Comparison of ENCODE assay signal across 2 cellular contexts in the genomic region with DNA sequence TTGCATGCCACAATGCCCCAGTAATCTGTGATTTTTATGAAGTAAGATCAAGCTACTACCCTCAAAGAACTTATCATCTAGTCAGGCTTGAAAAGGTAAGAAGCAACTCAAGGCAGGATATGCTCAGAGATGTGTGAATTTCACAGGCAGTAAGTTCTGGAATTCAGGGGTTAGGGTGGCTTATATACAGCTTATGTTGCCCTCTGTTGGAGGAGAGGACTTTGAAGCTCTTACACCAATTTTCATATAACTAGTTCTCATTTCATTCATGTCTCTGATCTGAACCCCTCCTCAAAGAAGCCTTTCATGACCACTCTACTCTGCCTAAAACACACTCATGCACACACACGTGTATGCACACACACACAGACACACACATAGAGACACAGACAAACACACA.
TF ChIP-seq lines count a peak whose summit lies in the region.

No MANE protein-coding gene starts in this region.

TF ChIP-seq in GM23338, 12 proteins besides CTCF, POLR2A, EP300 and RAD21 (continued from another document):
- TF ChIP-seq, protein P1, sequence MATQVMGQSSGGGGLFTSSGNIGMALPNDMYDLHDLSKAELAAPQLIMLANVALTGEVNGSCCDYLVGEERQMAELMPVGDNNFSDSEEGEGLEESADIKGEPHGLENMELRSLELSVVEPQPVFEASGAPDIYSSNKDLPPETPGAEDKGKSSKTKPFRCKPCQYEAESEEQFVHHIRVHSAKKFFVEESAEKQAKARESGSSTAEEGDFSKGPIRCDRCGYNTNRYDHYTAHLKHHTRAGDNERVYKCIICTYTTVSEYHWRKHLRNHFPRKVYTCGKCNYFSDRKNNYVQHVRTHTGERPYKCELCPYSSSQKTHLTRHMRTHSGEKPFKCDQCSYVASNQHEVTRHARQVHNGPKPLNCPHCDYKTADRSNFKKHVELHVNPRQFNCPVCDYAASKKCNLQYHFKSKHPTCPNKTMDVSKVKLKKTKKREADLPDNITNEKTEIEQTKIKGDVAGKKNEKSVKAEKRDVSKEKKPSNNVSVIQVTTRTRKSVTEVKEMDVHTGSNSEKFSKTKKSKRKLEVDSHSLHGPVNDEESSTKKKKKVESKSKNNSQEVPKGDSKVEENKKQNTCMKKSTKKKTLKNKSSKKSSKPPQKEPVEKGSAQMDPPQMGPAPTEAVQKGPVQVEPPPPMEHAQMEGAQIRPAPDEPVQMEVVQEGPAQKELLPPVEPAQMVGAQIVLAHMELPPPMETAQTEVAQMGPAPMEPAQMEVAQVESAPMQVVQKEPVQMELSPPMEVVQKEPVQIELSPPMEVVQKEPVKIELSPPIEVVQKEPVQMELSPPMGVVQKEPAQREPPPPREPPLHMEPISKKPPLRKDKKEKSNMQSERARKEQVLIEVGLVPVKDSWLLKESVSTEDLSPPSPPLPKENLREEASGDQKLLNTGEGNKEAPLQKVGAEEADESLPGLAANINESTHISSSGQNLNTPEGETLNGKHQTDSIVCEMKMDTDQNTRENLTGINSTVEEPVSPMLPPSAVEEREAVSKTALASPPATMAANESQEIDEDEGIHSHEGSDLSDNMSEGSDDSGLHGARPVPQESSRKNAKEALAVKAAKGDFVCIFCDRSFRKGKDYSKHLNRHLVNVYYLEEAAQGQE (IDR thresholded peaks at IDR 0.05; ENCODE audit: unreplicated experiment) = no peak
- TF ChIP-seq EZH2phosphoT487 (IDR thresholded peaks at IDR 0.05; ENCODE audit: unreplicated experiment) (no peak), STAT1 (IDR thresholded peaks at IDR 0.05; ENCODE audit: unreplicated experiment) (no peak), EZH2 (IDR thresholded peaks at IDR 0.05; ENCODE audit: low read depth, unreplicated experiment) (no peak), POLR2AphosphoS5 (IDR thresholded peaks at IDR 0.05; ENCODE audit: low read depth) (no peak), CREB1 (CRISPR knock-in tag; IDR thresholded peaks at IDR 0.05; ENCODE audit: low read depth) (no peak), ZNF331 (CRISPR knock-in tag; IDR thresholded peaks at IDR 0.05; ENCODE audit: low read depth) (no peak)
- TF ChIP-seq, protein P2, sequence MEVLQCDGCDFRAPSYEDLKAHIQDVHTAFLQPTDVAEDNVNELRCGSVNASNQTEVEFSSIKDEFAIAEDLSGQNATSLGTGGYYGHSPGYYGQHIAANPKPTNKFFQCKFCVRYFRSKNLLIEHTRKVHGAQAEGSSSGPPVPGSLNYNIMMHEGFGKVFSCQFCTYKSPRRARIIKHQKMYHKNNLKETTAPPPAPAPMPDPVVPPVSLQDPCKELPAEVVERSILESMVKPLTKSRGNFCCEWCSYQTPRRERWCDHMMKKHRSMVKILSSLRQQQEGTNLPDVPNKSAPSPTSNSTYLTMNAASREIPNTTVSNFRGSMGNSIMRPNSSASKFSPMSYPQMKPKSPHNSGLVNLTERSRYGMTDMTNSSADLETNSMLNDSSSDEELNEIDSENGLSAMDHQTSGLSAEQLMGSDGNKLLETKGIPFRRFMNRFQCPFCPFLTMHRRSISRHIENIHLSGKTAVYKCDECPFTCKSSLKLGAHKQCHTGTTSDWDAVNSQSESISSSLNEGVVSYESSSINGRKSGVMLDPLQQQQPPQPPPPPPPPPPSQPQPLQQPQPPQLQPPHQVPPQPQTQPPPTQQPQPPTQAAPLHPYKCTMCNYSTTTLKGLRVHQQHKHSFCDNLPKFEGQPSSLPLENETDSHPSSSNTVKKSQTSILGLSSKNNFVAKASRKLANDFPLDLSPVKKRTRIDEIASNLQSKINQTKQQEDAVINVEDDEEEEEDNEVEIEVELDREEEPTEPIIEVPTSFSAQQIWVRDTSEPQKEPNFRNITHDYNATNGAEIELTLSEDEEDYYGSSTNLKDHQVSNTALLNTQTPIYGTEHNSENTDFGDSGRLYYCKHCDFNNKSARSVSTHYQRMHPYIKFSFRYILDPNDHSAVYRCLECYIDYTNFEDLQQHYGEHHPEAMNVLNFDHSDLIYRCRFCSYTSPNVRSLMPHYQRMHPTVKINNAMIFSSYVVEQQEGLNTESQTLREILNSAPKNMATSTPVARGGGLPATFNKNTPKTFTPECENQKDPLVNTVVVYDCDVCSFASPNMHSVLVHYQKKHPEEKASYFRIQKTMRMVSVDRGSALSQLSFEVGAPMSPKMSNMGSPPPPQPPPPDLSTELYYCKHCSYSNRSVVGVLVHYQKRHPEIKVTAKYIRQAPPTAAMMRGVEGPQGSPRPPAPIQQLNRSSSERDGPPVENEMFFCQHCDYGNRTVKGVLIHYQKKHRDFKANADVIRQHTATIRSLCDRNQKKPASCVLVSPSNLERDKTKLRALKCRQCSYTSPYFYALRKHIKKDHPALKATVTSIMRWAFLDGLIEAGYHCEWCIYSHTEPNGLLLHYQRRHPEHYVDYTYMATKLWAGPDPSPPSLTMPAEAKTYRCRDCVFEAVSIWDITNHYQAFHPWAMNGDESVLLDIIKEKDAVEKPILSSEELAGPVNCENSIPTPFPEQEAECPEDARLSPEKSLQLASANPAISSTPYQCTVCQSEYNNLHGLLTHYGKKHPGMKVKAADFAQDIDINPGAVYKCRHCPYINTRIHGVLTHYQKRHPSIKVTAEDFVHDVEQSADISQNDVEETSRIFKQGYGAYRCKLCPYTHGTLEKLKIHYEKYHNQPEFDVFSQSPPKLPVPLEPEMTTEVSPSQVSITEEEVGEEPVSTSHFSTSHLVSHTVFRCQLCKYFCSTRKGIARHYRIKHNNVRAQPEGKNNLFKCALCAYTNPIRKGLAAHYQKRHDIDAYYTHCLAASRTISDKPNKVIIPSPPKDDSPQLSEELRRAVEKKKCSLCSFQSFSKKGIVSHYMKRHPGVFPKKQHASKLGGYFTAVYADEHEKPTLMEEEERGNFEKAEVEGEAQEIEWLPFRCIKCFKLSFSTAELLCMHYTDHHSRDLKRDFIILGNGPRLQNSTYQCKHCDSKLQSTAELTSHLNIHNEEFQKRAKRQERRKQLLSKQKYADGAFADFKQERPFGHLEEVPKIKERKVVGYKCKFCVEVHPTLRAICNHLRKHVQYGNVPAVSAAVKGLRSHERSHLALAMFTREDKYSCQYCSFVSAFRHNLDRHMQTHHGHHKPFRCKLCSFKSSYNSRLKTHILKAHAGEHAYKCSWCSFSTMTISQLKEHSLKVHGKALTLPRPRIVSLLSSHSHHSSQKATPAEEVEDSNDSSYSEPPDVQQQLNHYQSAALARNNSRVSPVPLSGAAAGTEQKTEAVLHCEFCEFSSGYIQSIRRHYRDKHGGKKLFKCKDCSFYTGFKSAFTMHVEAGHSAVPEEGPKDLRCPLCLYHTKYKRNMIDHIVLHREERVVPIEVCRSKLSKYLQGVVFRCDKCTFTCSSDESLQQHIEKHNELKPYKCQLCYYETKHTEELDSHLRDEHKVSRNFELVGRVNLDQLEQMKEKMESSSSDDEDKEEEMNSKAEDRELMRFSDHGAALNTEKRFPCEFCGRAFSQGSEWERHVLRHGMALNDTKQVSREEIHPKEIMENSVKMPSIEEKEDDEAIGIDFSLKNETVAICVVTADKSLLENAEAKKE (CRISPR knock-in tag; IDR thresholded peaks at IDR 0.05) = no peak

TF ChIP-seq in WTC11, 78 proteins besides CTCF, POLR2A, EP300 and RAD21 (continued from another document):
- TF ChIP-seq, protein P3, sequence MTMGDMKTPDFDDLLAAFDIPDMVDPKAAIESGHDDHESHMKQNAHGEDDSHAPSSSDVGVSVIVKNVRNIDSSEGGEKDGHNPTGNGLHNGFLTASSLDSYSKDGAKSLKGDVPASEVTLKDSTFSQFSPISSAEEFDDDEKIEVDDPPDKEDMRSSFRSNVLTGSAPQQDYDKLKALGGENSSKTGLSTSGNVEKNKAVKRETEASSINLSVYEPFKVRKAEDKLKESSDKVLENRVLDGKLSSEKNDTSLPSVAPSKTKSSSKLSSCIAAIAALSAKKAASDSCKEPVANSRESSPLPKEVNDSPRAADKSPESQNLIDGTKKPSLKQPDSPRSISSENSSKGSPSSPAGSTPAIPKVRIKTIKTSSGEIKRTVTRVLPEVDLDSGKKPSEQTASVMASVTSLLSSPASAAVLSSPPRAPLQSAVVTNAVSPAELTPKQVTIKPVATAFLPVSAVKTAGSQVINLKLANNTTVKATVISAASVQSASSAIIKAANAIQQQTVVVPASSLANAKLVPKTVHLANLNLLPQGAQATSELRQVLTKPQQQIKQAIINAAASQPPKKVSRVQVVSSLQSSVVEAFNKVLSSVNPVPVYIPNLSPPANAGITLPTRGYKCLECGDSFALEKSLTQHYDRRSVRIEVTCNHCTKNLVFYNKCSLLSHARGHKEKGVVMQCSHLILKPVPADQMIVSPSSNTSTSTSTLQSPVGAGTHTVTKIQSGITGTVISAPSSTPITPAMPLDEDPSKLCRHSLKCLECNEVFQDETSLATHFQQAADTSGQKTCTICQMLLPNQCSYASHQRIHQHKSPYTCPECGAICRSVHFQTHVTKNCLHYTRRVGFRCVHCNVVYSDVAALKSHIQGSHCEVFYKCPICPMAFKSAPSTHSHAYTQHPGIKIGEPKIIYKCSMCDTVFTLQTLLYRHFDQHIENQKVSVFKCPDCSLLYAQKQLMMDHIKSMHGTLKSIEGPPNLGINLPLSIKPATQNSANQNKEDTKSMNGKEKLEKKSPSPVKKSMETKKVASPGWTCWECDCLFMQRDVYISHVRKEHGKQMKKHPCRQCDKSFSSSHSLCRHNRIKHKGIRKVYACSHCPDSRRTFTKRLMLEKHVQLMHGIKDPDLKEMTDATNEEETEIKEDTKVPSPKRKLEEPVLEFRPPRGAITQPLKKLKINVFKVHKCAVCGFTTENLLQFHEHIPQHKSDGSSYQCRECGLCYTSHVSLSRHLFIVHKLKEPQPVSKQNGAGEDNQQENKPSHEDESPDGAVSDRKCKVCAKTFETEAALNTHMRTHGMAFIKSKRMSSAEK (CRISPR knock-in tag; IDR thresholded peaks at IDR 0.05; ENCODE audit: borderline replicate concordance) = no peak
- TF ChIP-seq E2F1 (CRISPR knock-in tag; IDR thresholded peaks at IDR 0.05) = no peak
